ENCODE assay signal across 8 cellular contexts in the genomic region with DNA sequence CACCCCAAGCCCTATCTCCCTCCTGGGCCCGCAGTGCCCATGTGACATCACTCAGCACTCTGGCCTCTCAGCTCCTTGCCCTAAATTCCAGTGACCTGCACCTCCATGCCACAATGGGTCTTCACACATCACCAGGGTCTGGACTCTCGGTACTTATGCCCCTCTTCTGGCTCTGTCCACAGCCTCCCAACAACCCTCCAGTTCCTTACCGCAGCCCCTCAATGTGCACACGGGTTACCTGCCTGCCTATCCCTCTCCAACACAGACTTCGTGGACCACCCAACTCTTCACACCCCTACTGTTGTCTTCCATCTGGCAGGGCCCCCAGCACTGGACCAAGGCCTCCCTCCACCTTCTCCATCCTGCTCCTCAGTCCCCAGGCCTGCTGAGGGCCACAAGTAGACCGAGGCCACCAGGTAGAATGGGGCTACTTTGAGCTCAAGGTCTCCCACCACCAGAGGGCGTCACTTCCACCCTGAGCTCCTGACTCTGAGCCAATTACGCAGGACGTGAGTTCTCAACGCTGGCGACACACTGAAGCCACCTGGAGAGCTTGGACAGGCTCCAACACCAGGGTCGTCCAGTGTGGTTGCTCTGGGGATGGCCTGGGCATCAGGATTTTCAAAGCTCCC.
DNase-seq lines count a peak whose midpoint lies in the region; ATAC-seq and TF ChIP-seq lines count a peak whose summit lies in the region.

No MANE protein-coding gene starts in this region.

- no peaks in the 10 kb centered on the region for H3K36me3 ChIP-seq in tibial nerve

- peak; percentile 44 to 53 for DNase-seq in activated T-cell treated with anti-CD3 and anti-CD28 coated beads, Interleukin-2, amount 50 U/mL, for 72 hours
- no peak for DNase-seq in activated T-cell treated with anti-CD3 and anti-CD28 coated beads, Interleukin-2, amount 50 U/mL, for 24 hours
- DNase-seq in NCI-H748 treated with DMSO at 0.1 percent for 48 hours (lab: John Stamatoyannopoulos, UW) = peak; percentile 2
- DNase-seq in erythroblast (lab: John Stamatoyannopoulos, UW) = peak; percentile 53 to 69
- peak; percentile 14 to 23 for DNase-seq in stimulated activated naive CD8-positive, alpha-beta T cell treated with anti-CD3 and anti-CD28 coated beads, Interleukin-15, amount 100 ng/mL, for 72 hours
- DNase-seq in tibial nerve (ENCODE audit: low spot score in 2 of 2) = no peak
- no peak for DNase-seq in effector CD4-positive, alpha-beta T cell
- no peak for DNase-seq in NCI-H1694 treated with DMSO at 0.1 percent for 48 hours (lab: John Stamatoyannopoulos, UW)

- no peaks in the 10 kb centered on the region for H3K4me1 ChIP-seq in tibial nerve

- no peak overlapping the region for H3K4me3 Mint-ChIP-seq in activated T-cell treated with anti-CD3 and anti-CD28 coated beads, Interleukin-2, amount 50 U/mL, for 72 hours
- no peak overlapping the region for H3K4me3 Mint-ChIP-seq in activated T-cell treated with anti-CD3 and anti-CD28 coated beads, Interleukin-2, amount 50 U/mL, for 24 hours
- H3K4me3 Mint-ChIP-seq in stimulated activated naive CD8-positive, alpha-beta T cell treated with anti-CD3 and anti-CD28 coated beads, Interleukin-15, amount 100 ng/mL, for 72 hours = no peak overlapping the region

- peaks cover 0 to 8% (median 0%) of the 10 kb centered on the region in 4 donors for H3K9me3 ChIP-seq in tibial nerve

- H3K4me3 ChIP-seq in tibial nerve = no peak overlapping the region

- ATAC-seq in activated T-cell treated with anti-CD3 and anti-CD28 coated beads, Interleukin-2, amount 50 U/mL, for 72 hours (replicated peaks in 1 of 2) = peak in 1 of 2 donors; percentile 43
- peak; percentile 40 for ATAC-seq in stimulated activated naive CD8-positive, alpha-beta T cell treated with anti-CD3 and anti-CD28 coated beads, Interleukin-15, amount 100 ng/mL, for 72 hours

- H3K9me3 Mint-ChIP-seq in activated T-cell treated with anti-CD3 and anti-CD28 coated beads, Interleukin-2, amount 50 U/mL, for 72 hours = no peaks in the 10 kb centered on the region
- H3K9me3 Mint-ChIP-seq in activated T-cell treated with anti-CD3 and anti-CD28 coated beads, Interleukin-2, amount 50 U/mL, for 24 hours = no peaks in the 10 kb centered on the region
- no peaks in the 10 kb centered on the region for H3K9me3 Mint-ChIP-seq in stimulated activated naive CD8-positive, alpha-beta T cell treated with anti-CD3 and anti-CD28 coated beads, Interleukin-15, amount 100 ng/mL, for 72 hours

- H3K36me3 Mint-ChIP-seq in activated T-cell treated with anti-CD3 and anti-CD28 coated beads, Interleukin-2, amount 50 U/mL, for 72 hours (ENCODE audit: insufficient read depth in 2 of 2) = no peaks in the 10 kb centered on the region
- no peaks in the 10 kb centered on the region for H3K36me3 Mint-ChIP-seq in activated T-cell treated with anti-CD3 and anti-CD28 coated beads, Interleukin-2, amount 50 U/mL, for 24 hours (ENCODE audit: low read depth)

- TF ChIP-seq CTCF in tibial nerve (IDR thresholded peaks at IDR 0.05) = peak in 2 of 5 experiments; percentile 4 to 14

- no peak overlapping the region for H3K27ac Mint-ChIP-seq in activated T-cell treated with anti-CD3 and anti-CD28 coated beads, Interleukin-2, amount 50 U/mL, for 72 hours
- H3K27ac Mint-ChIP-seq in activated T-cell treated with anti-CD3 and anti-CD28 coated beads, Interleukin-2, amount 50 U/mL, for 24 hours = no peak overlapping the region
- peak overlapping the region in 1 of 2 donors; percentile 29 for H3K27ac Mint-ChIP-seq in stimulated activated naive CD8-positive, alpha-beta T cell treated with anti-CD3 and anti-CD28 coated beads, Interleukin-15, amount 100 ng/mL, for 72 hours

- no peak for TF ChIP-seq POLR2A in erythroblast (IDR thresholded peaks at IDR 0.05; ENCODE audit: low read length)
- TF ChIP-seq POLR2A in tibial nerve (IDR thresholded peaks at IDR 0.05) = no peak

- TF ChIP-seq EP300 in tibial nerve (IDR thresholded peaks at IDR 0.05) = no peak

- H3K27ac ChIP-seq in tibial nerve = no peak overlapping the region

- H3K27me3 ChIP-seq in tibial nerve = no peaks in the 10 kb centered on the region

- H3K27me3 Mint-ChIP-seq in activated T-cell treated with anti-CD3 and anti-CD28 coated beads, Interleukin-2, amount 50 U/mL, for 72 hours (ENCODE audit: low read depth) = peaks cover 3% of the 10 kb centered on the region
- H3K27me3 Mint-ChIP-seq in activated T-cell treated with anti-CD3 and anti-CD28 coated beads, Interleukin-2, amount 50 U/mL, for 24 hours = no peaks in the 10 kb centered on the region
- peaks cover 26% of the 10 kb centered on the region for H3K27me3 Mint-ChIP-seq in stimulated activated naive CD8-positive, alpha-beta T cell treated with anti-CD3 and anti-CD28 coated beads, Interleukin-15, amount 100 ng/mL, for 72 hours

- H3K4me1 Mint-ChIP-seq in activated T-cell treated with anti-CD3 and anti-CD28 coated beads, Interleukin-2, amount 50 U/mL, for 72 hours (ENCODE audit: low read depth) = no peaks in the 10 kb centered on the region
- no peaks in the 10 kb centered on the region for H3K4me1 Mint-ChIP-seq in activated T-cell treated with anti-CD3 and anti-CD28 coated beads, Interleukin-2, amount 50 U/mL, for 24 hours (ENCODE audit: low read depth)
- no peaks in the 10 kb centered on the region for H3K4me1 Mint-ChIP-seq in stimulated activated naive CD8-positive, alpha-beta T cell treated with anti-CD3 and anti-CD28 coated beads, Interleukin-15, amount 100 ng/mL, for 72 hours

- 55 to 60% methylated on average over 12 of the region's 12 CpGs for WGBS in tibial nerve, 2 donors

Comparison
In these comparisons a context has a peak if more than half of its experiments do, and no peak if none do; other contexts are left out.
1. DNase-seq: peak in activated T-cell treated with anti-CD3 and anti-CD28 coated beads, Interleukin-2, amount 50 U/mL, for 72 hours (2 of 2), NCI-H748 treated with DMSO at 0.1 percent for 48 hours (single experiment), erythroblast (2 of 2) and stimulated activated naive CD8-positive, alpha-beta T cell treated with anti-CD3 and anti-CD28 coated beads, Interleukin-15, amount 100 ng/mL, for 72 hours (2 of 2); none in activated T-cell treated with anti-CD3 and anti-CD28 coated beads, Interleukin-2, amount 50 U/mL, for 24 hours (single experiment), tibial nerve (0 of 2), effector CD4-positive, alpha-beta T cell (single experiment) and NCI-H1694 treated with DMSO at 0.1 percent for 48 hours (single experiment).